19 cellular contexts compared by ENCODE assay signal in genomic region chr3:195372220-195372619, GRCh38.
"Had no signal": no experiment of that assay in that cellular context is flagged by ENCODE, and none has a peak within 500 bp of the region (broad histone marks: within the 10 kb centered on the region; RNA-seq: fewer than 3 reads in every experiment).

No MANE protein-coding gene starts in this region.

- H3K27me3 ChIP-seq: esophagus muscularis mucosa, gastroesophageal sphincter, right atrium auricular region had no signal

- ATAC-seq: gastroesophageal sphincter, left colon, left ventricle myocardium superior had no signal

- H3K9me3 ChIP-seq: esophagus muscularis mucosa, gastroesophageal sphincter, right atrium auricular region had no signal

- H3K4me3 ChIP-seq: coronary artery, esophagus muscularis mucosa, gastroesophageal sphincter, lung, right atrium auricular region had no signal

- FAIRE-seq: endothelial cell of umbilical vein, kidney, small intestine, urothelium cell line had no signal

- H3K4me1 ChIP-seq: esophagus muscularis mucosa, gastroesophageal sphincter, right atrium auricular region had no signal

- H3K27ac ChIP-seq: coronary artery, esophagus muscularis mucosa, gastroesophageal sphincter, right atrium auricular region had no signal

- DNase-seq: effector CD4-positive, alpha-beta T cell; endodermal cell; glutamatergic neuron; kidney; left colon; left ventricle myocardium superior; mesendoderm; naive B cell; nephron progenitor cell; small intestine; stimulated activated CD4-positive, alpha-beta T cell treated with anti-CD3 and anti-CD28 coated beads, Interleukin-12 subunit alpha, Interleukin-12 subunit beta, amount 100 ng/mL, for 4 hours; stimulated activated naive CD4-positive, alpha-beta T cell treated with Interleukin-2 at 50 U/mL for 16 hours had no signal
